Comparison of ENCODE assay signal across 23 cellular contexts in the genomic region with DNA sequence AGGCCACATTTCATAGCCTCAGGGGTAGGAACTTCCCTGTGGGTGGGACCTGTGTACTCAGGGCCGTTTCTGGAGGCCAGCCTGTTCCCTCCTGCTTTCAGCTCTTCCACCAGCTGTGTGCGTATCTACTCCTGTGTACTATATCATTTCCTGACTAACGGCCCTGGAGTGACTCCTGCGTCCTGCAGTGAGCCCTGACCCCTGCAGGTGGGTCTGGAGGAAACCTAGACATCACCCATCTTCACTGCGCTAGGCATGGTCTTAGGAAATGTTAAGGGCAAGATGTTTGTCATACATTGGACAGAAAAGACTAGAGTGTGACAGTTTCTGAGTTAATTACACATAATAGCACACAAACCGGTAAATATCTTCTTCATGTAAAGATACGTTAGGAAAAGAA.
"Had no signal": no experiment of that assay in that cellular context is flagged by ENCODE, and none has a peak within 500 bp of the region (broad histone marks: within the 10 kb centered on the region; RNA-seq: fewer than 3 reads in every experiment).

No MANE protein-coding gene starts in this region.

- ATAC-seq: activated CD4-positive, alpha-beta T cell treated with anti-CD3 and anti-CD28 coated beads for 36 hours; gastrocnemius medialis; naive thymus-derived CD8-positive, alpha-beta T cell; stimulated activated naive B cell treated with anti-CD40 and anti-IgM and Interleukin-4, amounts not matched to agents 10 μg/mL and 1 μg/mL and 100 μg/mL, for 72 hours had no signal

- H3K4me2 ChIP-seq: neural progenitor cell had no signal

- H3K36me3 ChIP-seq: esophagus squamous epithelium, gastrocnemius medialis, left ventricle myocardium inferior, neural progenitor cell, prostate gland, transverse colon had no signal

- H3K4me3 ChIP-seq: coronary artery, esophagus squamous epithelium, gastrocnemius medialis, left ventricle myocardium inferior, neural progenitor cell, prostate gland, transverse colon had no signal

- H3K27ac ChIP-seq: coronary artery, esophagus squamous epithelium, gastrocnemius medialis, left ventricle myocardium inferior, neural progenitor cell, prostate gland, transverse colon had no signal

- H3K9me3 ChIP-seq: gastrocnemius medialis, prostate gland, transverse colon had no signal

- H3K4me1 ChIP-seq: esophagus squamous epithelium, gastrocnemius medialis, neural progenitor cell, prostate gland, transverse colon had no signal

- H3K27me3 ChIP-seq: esophagus squamous epithelium, gastrocnemius medialis, neural progenitor cell, transverse colon had no signal

- H3K36me3 Mint-ChIP-seq: activated naive CD8-positive, alpha-beta T cell treated with anti-CD3 and anti-CD28 coated beads, Interleukin-2, amount 10 ng/mL, durations not matched to agents 7 days and 5 days; naive thymus-derived CD8-positive, alpha-beta T cell; neural progenitor cell; stimulated activated naive B cell treated with anti-CD40 and anti-IgM and Interleukin-4, amounts not matched to agents 10 μg/mL and 1 μg/mL and 100 μg/mL, for 72 hours had no signal

- H3K4me1 Mint-ChIP-seq: activated B cell treated with CpG ODN at 0.5 μM for 24 hours; activated CD4-positive, alpha-beta T cell treated with anti-CD3 and anti-CD28 coated beads for 36 hours; activated naive CD8-positive, alpha-beta T cell treated with anti-CD3 and anti-CD28 coated beads, Interleukin-2, amount 10 ng/mL, durations not matched to agents 7 days and 5 days; naive thymus-derived CD8-positive, alpha-beta T cell; neural progenitor cell; stimulated activated naive B cell treated with anti-CD40 and anti-IgM and Interleukin-4, amounts not matched to agents 10 μg/mL and 1 μg/mL and 100 μg/mL, for 72 hours had no signal

- H3K27me3 Mint-ChIP-seq: activated B cell treated with CpG ODN at 0.5 μM for 24 hours; activated CD4-positive, alpha-beta T cell treated with anti-CD3 and anti-CD28 coated beads for 36 hours; activated naive CD8-positive, alpha-beta T cell treated with anti-CD3 and anti-CD28 coated beads, Interleukin-2, amount 10 ng/mL, durations not matched to agents 7 days and 5 days; naive thymus-derived CD8-positive, alpha-beta T cell; stimulated activated naive B cell treated with anti-CD40 and anti-IgM and Interleukin-4, amounts not matched to agents 10 μg/mL and 1 μg/mL and 100 μg/mL, for 72 hours had no signal

- FAIRE-seq: TTC549, urothelium cell line had no signal

- DNase-seq: activated B cell treated with CpG ODN at 0.5 μM for 24 hours; activated CD4-positive, alpha-beta T cell treated with anti-CD3 and anti-CD28 coated beads for 36 hours; activated CD4-positive, alpha-beta T cell treated with anti-CD3 and anti-CD28 coated beads, Interleukin-2, amount 50 U/mL, for 48 hours; activated CD8-positive, alpha-beta memory T cell treated with anti-CD3 and anti-CD28 coated beads, Interleukin-2, amount 50 U/mL, for 48 hours; activated naive CD4-positive, alpha-beta T cell treated with Interleukin-2 at 50 U/mL for 16 hours; activated naive CD8-positive, alpha-beta T cell treated with anti-CD3 and anti-CD28 coated beads, Interleukin-2, amount 10 ng/mL, durations not matched to agents 7 days and 5 days; activated T-cell treated with anti-CD3 and anti-CD28 coated beads, Interleukin-2, amount 50 U/mL, for 48 hours; amniotic stem cell; cerebellar nuclear complex; esophagus squamous epithelium; gastrocnemius medialis; hippocampal formation; left ventricle myocardium inferior; naive thymus-derived CD8-positive, alpha-beta T cell; stimulated activated CD4-positive, alpha-beta T cell treated with anti-CD3 and anti-CD28 coated beads, Interleukin-2, amount 100 ng/mL, for 48 hours; stimulated activated CD8-positive, alpha-beta memory T cell treated with anti-CD3 and anti-CD28 coated beads, Interleukin-4, amount 100 ng/mL, for 48 hours; stimulated activated naive B cell treated with anti-CD40 and anti-IgM and Interleukin-4, amounts not matched to agents 10 μg/mL and 1 μg/mL and 100 μg/mL, for 72 hours; transverse colon had no signal

- H3K9ac ChIP-seq: neural progenitor cell had no signal

- H2AFZ ChIP-seq: neural progenitor cell had no signal

- H3K27ac Mint-ChIP-seq: activated B cell treated with CpG ODN at 0.5 μM for 24 hours; activated CD4-positive, alpha-beta T cell treated with anti-CD3 and anti-CD28 coated beads for 36 hours; activated naive CD8-positive, alpha-beta T cell treated with anti-CD3 and anti-CD28 coated beads, Interleukin-2, amount 10 ng/mL, durations not matched to agents 7 days and 5 days; naive thymus-derived CD8-positive, alpha-beta T cell; neural progenitor cell; stimulated activated naive B cell treated with anti-CD40 and anti-IgM and Interleukin-4, amounts not matched to agents 10 μg/mL and 1 μg/mL and 100 μg/mL, for 72 hours had no signal

- H3K4me3 Mint-ChIP-seq: activated B cell treated with CpG ODN at 0.5 μM for 24 hours; activated CD4-positive, alpha-beta T cell treated with anti-CD3 and anti-CD28 coated beads for 36 hours; activated naive CD8-positive, alpha-beta T cell treated with anti-CD3 and anti-CD28 coated beads, Interleukin-2, amount 10 ng/mL, durations not matched to agents 7 days and 5 days; naive thymus-derived CD8-positive, alpha-beta T cell; neural progenitor cell; stimulated activated naive B cell treated with anti-CD40 and anti-IgM and Interleukin-4, amounts not matched to agents 10 μg/mL and 1 μg/mL and 100 μg/mL, for 72 hours had no signal
